In the genomic region with DNA sequence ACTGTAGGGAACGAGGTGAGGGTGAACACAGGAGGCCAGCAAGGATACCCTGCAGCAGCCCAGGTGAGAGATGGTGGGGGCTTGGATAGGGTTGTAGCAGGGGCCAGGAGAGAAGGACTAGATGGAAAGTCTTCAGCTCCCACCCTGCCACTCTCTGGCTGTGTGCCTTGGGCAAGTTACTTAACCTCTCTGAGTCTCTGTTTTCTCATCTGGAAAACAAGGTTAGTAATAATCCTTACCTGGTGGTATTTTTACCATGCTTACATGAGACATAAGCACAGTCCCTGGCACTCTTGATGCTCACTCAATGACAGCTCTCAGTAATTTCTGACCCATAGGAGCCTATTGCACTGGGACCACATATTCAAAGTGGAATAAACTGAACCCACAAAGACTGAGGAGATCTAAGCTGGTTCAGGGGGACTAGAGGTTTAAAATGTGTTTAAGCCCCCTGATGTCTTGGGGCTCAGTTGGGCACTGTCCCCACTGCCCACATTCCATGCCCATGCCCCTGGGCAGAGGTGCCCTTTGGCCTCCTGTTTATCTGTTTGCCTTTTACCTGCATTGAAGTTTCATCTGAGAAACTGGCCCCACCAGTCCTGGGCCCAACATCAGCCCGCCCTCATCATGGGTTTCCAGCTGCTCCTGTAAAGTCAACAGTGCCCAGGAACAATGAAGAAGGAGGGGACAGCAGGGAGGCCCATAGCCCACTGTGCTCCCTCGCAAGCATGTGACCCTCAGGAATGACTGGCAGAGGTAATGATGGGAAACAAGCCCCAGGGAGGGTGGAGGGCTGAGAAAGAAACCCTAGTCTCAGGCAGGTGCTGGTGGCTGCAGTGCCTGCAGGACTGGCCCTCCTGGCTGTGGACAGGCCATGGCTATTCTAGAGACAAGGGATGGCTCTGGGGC, we compare ENCODE assay signal across 16 cellular contexts.
DNase-seq lines count a peak whose midpoint lies in the region; ATAC-seq and TF ChIP-seq lines count a peak whose summit lies in the region.
"Had no signal": no experiment of that assay in that cellular context is flagged by ENCODE, and none has a peak within 500 bp of the region (broad histone marks: within the 10 kb centered on the region; RNA-seq: fewer than 3 reads in every experiment).

No MANE protein-coding gene starts in this region.

- in situ Hi-C loops in transverse colon (cut with MboI; ENCODE audit: low pct_ligation_motif_present in 1 of 4, low pct_unique_long_range_greater_than_20kb in 1 of 4, low sequenced_read_pairs in 3 of 4): no loop called here

- H3K9me3 ChIP-seq in transverse colon: no peaks in the 10 kb centered on the region
- H3K9me3 ChIP-seq: HAP-1, SK-N-SH had no signal

- H3K27me3 Mint-ChIP-seq in stimulated activated naive CD8-positive, alpha-beta T cell treated with anti-CD3 and anti-CD28 coated beads, Interleukin-15, amount 100 ng/mL, for 72 hours: no peaks in the 10 kb centered on the region

- WGBS in transverse colon (ENCODE audit: low coverage in 1 of 2), 2 donors: 52 to 69% methylated on average over 2 to 3 of the region's 3 CpGs

- no peak for TF ChIP-seq CTCF in transverse colon (IDR thresholded peaks at IDR 0.05)

- peak; percentile 41 for DNase-seq in NCI-H1436 (lab: John Stamatoyannopoulos, UW)
- DNase-seq in NCI-H1436 treated with DMSO at 0.1 percent for 48 hours (lab: John Stamatoyannopoulos, UW): no peak
- DNase-seq in NCI-H345 (lab: John Stamatoyannopoulos, UW): peak; percentile 95
- DNase-seq in islet precursor cell: peak; percentile 66
- peak; percentile 49 for DNase-seq in transverse colon
- no peak for DNase-seq in hepatic stellate cell (ENCODE audit: low spot score)
- no peak for DNase-seq in stimulated activated naive CD8-positive, alpha-beta T cell treated with anti-CD3 and anti-CD28 coated beads, Interleukin-15, amount 100 ng/mL, for 72 hours
- DNase-seq: activated CD8-positive, alpha-beta memory T cell treated with anti-CD3 and anti-CD28 coated beads, Interleukin-2, amount 50 U/mL, for 4 hours; head of caudate nucleus; left ventricle myocardium superior; SK-N-SH had no signal

- H3K4me3 Mint-ChIP-seq in stimulated activated naive CD8-positive, alpha-beta T cell treated with anti-CD3 and anti-CD28 coated beads, Interleukin-15, amount 100 ng/mL, for 72 hours: no peak overlapping the region
- H3K4me3 Mint-ChIP-seq: CD14-positive monocyte had no signal

- H3K27ac Mint-ChIP-seq in stimulated activated naive CD8-positive, alpha-beta T cell treated with anti-CD3 and anti-CD28 coated beads, Interleukin-15, amount 100 ng/mL, for 72 hours: peak overlapping the region in 1 of 2 donors; percentile 21
- H3K27ac Mint-ChIP-seq: CD14-positive monocyte had no signal

- no peak overlapping the region for H3K27ac ChIP-seq in transverse colon
- H3K27ac ChIP-seq: 22Rv1 had no signal

- no peaks in the 10 kb centered on the region for H3K27me3 ChIP-seq in transverse colon

- no peak overlapping the region for H3K4me3 ChIP-seq in transverse colon
- H3K4me3 ChIP-seq: HAP-1 had no signal

- no peak for ATAC-seq in stimulated activated naive CD8-positive, alpha-beta T cell treated with anti-CD3 and anti-CD28 coated beads, Interleukin-15, amount 100 ng/mL, for 72 hours
- ATAC-seq in GM21367 (IDR thresholded peaks at IDR 0.05; ENCODE audit: unreplicated experiment): no peak
- ATAC-seq: activated naive CD4-positive, alpha-beta T cell treated with anti-CD3 and anti-CD28 coated beads, Interleukin-2, amount 50 U/mL, for 72 hours; left ventricle myocardium superior had no signal

- H3K36me3 ChIP-seq in transverse colon: no peaks in the 10 kb centered on the region
- H3K36me3 ChIP-seq: HAP-1 had no signal

- H3K4me1 ChIP-seq in transverse colon: peaks cover 0 to 9% (median 3%) of the 10 kb centered on the region in 4 donors
- H3K4me1 ChIP-seq: HAP-1 had no signal

- TF ChIP-seq POLR2A in transverse colon (IDR thresholded peaks at IDR 0.05): no peak

- TF ChIP-seq EP300 in transverse colon (IDR thresholded peaks at IDR 0.05; ENCODE audit: low read depth): no peak

- H3K4me1 Mint-ChIP-seq in stimulated activated naive CD8-positive, alpha-beta T cell treated with anti-CD3 and anti-CD28 coated beads, Interleukin-15, amount 100 ng/mL, for 72 hours: no peaks in the 10 kb centered on the region
- H3K4me1 Mint-ChIP-seq: CD14-positive monocyte had no signal

- no peaks in the 10 kb centered on the region for H3K9me3 Mint-ChIP-seq in stimulated activated naive CD8-positive, alpha-beta T cell treated with anti-CD3 and anti-CD28 coated beads, Interleukin-15, amount 100 ng/mL, for 72 hours
- H3K9me3 Mint-ChIP-seq: activated naive CD4-positive, alpha-beta T cell treated with anti-CD3 and anti-CD28 coated beads, Interleukin-2, amount 50 U/mL, for 72 hours had no signal

- intact Hi-C loops in transverse colon (cut with DNase I; ENCODE audit: low total_unique reads): no loop called here

Comparison
In these comparisons a context has a peak if more than half of its experiments do, and no peak if none do; other contexts are left out.
1. DNase-seq: peak in NCI-H1436 (single experiment), NCI-H345 (single experiment), islet precursor cell (single experiment) and transverse colon (single experiment); none in NCI-H1436 treated with DMSO at 0.1 percent for 48 hours (single experiment), hepatic stellate cell (single experiment) and stimulated activated naive CD8-positive, alpha-beta T cell treated with anti-CD3 and anti-CD28 coated beads, Interleukin-15, amount 100 ng/mL, for 72 hours (0 of 2).